In genomic region chr5:138243794-138244193, GRCh38 we compare ENCODE assay signal across 30 cellular contexts. TPM values are rescaled to one million over a fixed set of nuclear protein-coding genes. Genes with fewer than 3 reads are reported as not detected.
DNase-seq lines count a peak whose midpoint lies in the region; TF ChIP-seq lines count a peak whose summit lies in the region.
"Had no signal": no experiment of that assay in that cellular context is flagged by ENCODE, and none has a peak within 500 bp of the region (broad histone marks: within the 10 kb centered on the region; RNA-seq: fewer than 3 reads in every experiment).

No MANE protein-coding gene starts in this region.

- H3K9me3 Mint-ChIP-seq in MCF 10A (ENCODE audit: unreplicated experiment) = no peaks in the 10 kb centered on the region
- H3K9me3 Mint-ChIP-seq in nephron = no peaks in the 10 kb centered on the region
- no peaks in the 10 kb centered on the region for H3K9me3 Mint-ChIP-seq in osteocyte (ENCODE audit: unreplicated experiment)
- H3K9me3 Mint-ChIP-seq: activated CD4-positive, alpha-beta memory T cell treated with anti-CD3 and anti-CD28 coated beads for 36 hours; activated naive CD4-positive, alpha-beta T cell treated with anti-CD3 and anti-CD28 coated beads, Interleukin-2, amount 50 U/mL, for 72 hours; activated T-helper 17 cell treated with anti-CD3 and anti-CD28 coated beads, Interleukin-2, amount 50 U/mL, for 72 hours; CD4-positive, alpha-beta T cell; stimulated activated naive CD8-positive, alpha-beta T cell treated with anti-CD3 and anti-CD28 coated beads, Interleukin-15, amount 100 ng/mL, for 72 hours had no signal

- H3K27ac ChIP-seq in mammary epithelial cell (ENCODE audit: insufficient read depth, low read depth, low read length) (no peak overlapping the region), smooth muscle cell (ENCODE audit: low read depth) (no peak overlapping the region)
- H3K27ac ChIP-seq: 22Rv1, coronary artery, foreskin keratinocyte, prostate gland, thyroid gland had no signal

- H3K4me3 ChIP-seq in mammary epithelial cell (replicated peaks in 1 of 3; ENCODE audit: insufficient read depth in 1 of 3, low read depth in 2 of 3, low read length in 3 of 3) (no peak overlapping the region), smooth muscle cell (no peak overlapping the region)
- H3K4me3 ChIP-seq: coronary artery, MG63, mucosa of descending colon, prostate gland, thyroid gland had no signal

- H3K4me1 Mint-ChIP-seq in MCF 10A (ENCODE audit: insufficient read depth, unreplicated experiment) = no peaks in the 10 kb centered on the region
- H3K4me1 Mint-ChIP-seq in nephron = peaks cover 30% of the 10 kb centered on the region
- no peaks in the 10 kb centered on the region for H3K4me1 Mint-ChIP-seq in osteocyte (ENCODE audit: unreplicated experiment)

- H4K20me1 ChIP-seq in mammary epithelial cell (ENCODE audit: insufficient read depth, low read length) (no peaks in the 10 kb centered on the region), smooth muscle cell (ENCODE audit: low read depth) (no peaks in the 10 kb centered on the region)

- no peak overlapping the region for H3K4me2 ChIP-seq in mammary epithelial cell (ENCODE audit: insufficient read depth, low read depth, low read length)
- no peak overlapping the region for H3K4me2 ChIP-seq in smooth muscle cell

- 0% methylated on average over 1 of the region's 2 CpGs for WGBS in mammary epithelial cell (ENCODE audit: low coverage, missing lambda C conversion rate)
- 36% methylated on average over 2 of the region's 2 CpGs for WGBS in smooth muscle cell (ENCODE audit: low lambda C conversion rate)

- CTCF ChIA-PET in mammary epithelial cell (lab: Charles Lee; ENCODE audit: low non-redundant PET) = no interaction called here
- CTCF ChIA-PET in MCF 10A (lab: Yijun Ruan, JAX) = interaction anchor here (1.0 to 2.7 kb wide), 3 partner anchors 12 to 21 kb away, joined by 3 to 13 read pairs (median 4); no protein-coding TSS in a partner anchor

- intact Hi-C loops in mammary epithelial cell (cut with micrococcal nuclease) = no loop called here
- intact Hi-C loops in MCF 10A (cut with micrococcal nuclease) = no loop called here

- in situ Hi-C loops in mammary epithelial cell (cut with MboI; ENCODE audit: low sequenced_read_pairs in 2 of 2) = no loop called here

- TF ChIP-seq CTCF in mammary epithelial cell (conservative IDR thresholded peaks at IDR 0.05 in 1 of 2, IDR thresholded peaks at IDR 0.05 in 1 of 2; ENCODE audit: extremely low read depth in 1 of 2, insufficient read depth in 1 of 2, low read depth in 1 of 2, low read length in 2 of 2) = no peak
- no peak for TF ChIP-seq CTCF in MCF 10A (IDR thresholded peaks at IDR 0.05; ENCODE audit: unreplicated experiment)
- TF ChIP-seq CTCF in nephron (IDR thresholded peaks at IDR 0.05; ENCODE audit: unreplicated experiment in 3 of 3) = no peak
- no peak for TF ChIP-seq CTCF in smooth muscle cell (IDR thresholded peaks at IDR 0.05; ENCODE audit: borderline replicate concordance, insufficient read depth, poor library complexity, severe bottlenecking)
- no peak for TF ChIP-seq CTCF in osteocyte (IDR thresholded peaks at IDR 0.05)

- DNase-seq in mammary epithelial cell (peak; percentile 31), MCF 10A (ENCODE audit: unreplicated experiment) (no peak), epidermal melanocyte (ENCODE audit: insufficient read length, low spot score) (peak; percentile 86), smooth muscle cell (lab: John Stamatoyannopoulos, UW; ENCODE audit: unreplicated experiment) (no peak), NCI-H1694 (lab: John Stamatoyannopoulos, UW) (no peak), osteocyte (ENCODE audit: extremely low spot score, unreplicated experiment) (no peak)
- no peak for DNase-seq in activated T-cell treated with anti-CD3 and anti-CD28 coated beads, Interleukin-2, amount 50 U/mL, for 1 hour
- DNase-seq: activated CD4-positive, alpha-beta memory T cell treated with anti-CD3 and anti-CD28 coated beads for 36 hours; activated CD8-positive, alpha-beta memory T cell treated with anti-CD3 and anti-CD28 coated beads, Interleukin-2, amount 50 U/mL, for 4 hours; CD4-positive, alpha-beta T cell; EL; foreskin keratinocyte; MG63; mucosa of descending colon; NCI-H774; nephron progenitor cell; RPMI8226; stimulated activated CD8-positive, alpha-beta memory T cell treated with anti-CD3 and anti-CD28 coated beads, Interleukin-4, amount 100 ng/mL, for 48 hours; stimulated activated naive CD8-positive, alpha-beta T cell treated with anti-CD3 and anti-CD28 coated beads, Interleukin-15, amount 100 ng/mL, for 72 hours; T-helper 1 cell; thyroid gland had no signal

- H3K27me3 Mint-ChIP-seq in MCF 10A (ENCODE audit: insufficient read depth, unreplicated experiment) (peaks cover 61% of the 10 kb centered on the region), nephron (ENCODE audit: low read depth) (peaks cover 59% of the 10 kb centered on the region), osteocyte (ENCODE audit: unreplicated experiment) (peaks cover 56% of the 10 kb centered on the region)

- no peaks in the 10 kb centered on the region for H3K9me3 ChIP-seq in mammary epithelial cell (replicated peaks; ENCODE audit: insufficient read depth, low read length)
- no peaks in the 10 kb centered on the region for H3K9me3 ChIP-seq in smooth muscle cell (replicated peaks; ENCODE audit: low read depth)
- H3K9me3 ChIP-seq: MG63, mucosa of descending colon, prostate gland, thyroid gland had no signal

- H3K27me3 ChIP-seq in mammary epithelial cell (ENCODE audit: insufficient read depth, low read length) (peaks cover 14% of the 10 kb centered on the region), smooth muscle cell (ENCODE audit: low read depth) (no peaks in the 10 kb centered on the region)
- H3K27me3 ChIP-seq: thyroid gland had no signal

- no peak overlapping the region for H2AFZ ChIP-seq in mammary epithelial cell (ENCODE audit: low read depth, low read length)
- H2AFZ ChIP-seq in smooth muscle cell (ENCODE audit: low read depth) = peak overlapping the region; percentile 22

- no peaks in the 10 kb centered on the region for H3K79me2 ChIP-seq in mammary epithelial cell (ENCODE audit: insufficient read depth, low read length)
- no peaks in the 10 kb centered on the region for H3K79me2 ChIP-seq in smooth muscle cell (ENCODE audit: low read depth)

- no peak overlapping the region for H3K27ac Mint-ChIP-seq in MCF 10A (ENCODE audit: low read depth, unreplicated experiment)
- peak overlapping the region in 2 of 3 experiments; percentile 47 to 88 for H3K27ac Mint-ChIP-seq in nephron
- no peak overlapping the region for H3K27ac Mint-ChIP-seq in osteocyte (ENCODE audit: unreplicated experiment)
- H3K27ac Mint-ChIP-seq: activated CD4-positive, alpha-beta memory T cell treated with anti-CD3 and anti-CD28 coated beads for 36 hours; activated naive CD4-positive, alpha-beta T cell treated with anti-CD3 and anti-CD28 coated beads, Interleukin-2, amount 50 U/mL, for 72 hours; activated T-helper 17 cell treated with anti-CD3 and anti-CD28 coated beads, Interleukin-2, amount 50 U/mL, for 72 hours; CD4-positive, alpha-beta T cell; IgD-negative memory B cell; nephron progenitor cell; stimulated activated naive CD8-positive, alpha-beta T cell treated with anti-CD3 and anti-CD28 coated beads, Interleukin-15, amount 100 ng/mL, for 72 hours had no signal

- POLR2A ChIA-PET in MCF 10A (lab: Yijun Ruan, JAX) = interaction anchor here (1.2 kb wide), 1 partner anchor 87 kb away, joined by 3 read pairs; the partner anchor contains the start of gene CDC25C

- H3K4me1 ChIP-seq in mammary epithelial cell (ENCODE audit: insufficient read depth, low read length) (no peaks in the 10 kb centered on the region), smooth muscle cell (ENCODE audit: low read depth) (peaks cover 22% of the 10 kb centered on the region)
- H3K4me1 ChIP-seq: foreskin keratinocyte, prostate gland had no signal

- H3K4me3 Mint-ChIP-seq in MCF 10A (ENCODE audit: unreplicated experiment) (no peak overlapping the region), nephron (peak overlapping the region in 1 of 3 experiments; percentile 62), osteocyte (ENCODE audit: unreplicated experiment) (no peak overlapping the region)
- H3K4me3 Mint-ChIP-seq: activated CD4-positive, alpha-beta memory T cell treated with anti-CD3 and anti-CD28 coated beads for 36 hours; activated T-helper 17 cell treated with anti-CD3 and anti-CD28 coated beads, Interleukin-2, amount 50 U/mL, for 72 hours; CD4-positive, alpha-beta T cell; IgD-negative memory B cell; nephron progenitor cell; stimulated activated naive CD8-positive, alpha-beta T cell treated with anti-CD3 and anti-CD28 coated beads, Interleukin-15, amount 100 ng/mL, for 72 hours had no signal

- no TSS peak for BruUV-seq in mammary epithelial cell (replicated peaks; lab: Mats Ljungman, UMichigan)
- no TSS peak for BruUV-seq in MCF 10A (replicated peaks; lab: Mats Ljungman, UMichigan)

- H3K9ac ChIP-seq in mammary epithelial cell (ENCODE audit: insufficient read depth, low read length) (no peak overlapping the region), smooth muscle cell (ENCODE audit: low read depth) (no peak overlapping the region)

- H3K36me3 Mint-ChIP-seq in MCF 10A (ENCODE audit: insufficient read depth, unreplicated experiment) (no peaks in the 10 kb centered on the region), nephron (ENCODE audit: low read depth) (no peaks in the 10 kb centered on the region), osteocyte (ENCODE audit: unreplicated experiment) (no peaks in the 10 kb centered on the region)
- H3K36me3 Mint-ChIP-seq: activated CD4-positive, alpha-beta memory T cell treated with anti-CD3 and anti-CD28 coated beads for 36 hours; activated naive CD4-positive, alpha-beta T cell treated with anti-CD3 and anti-CD28 coated beads, Interleukin-2, amount 50 U/mL, for 72 hours; IgD-negative memory B cell had no signal

- no peaks in the 10 kb centered on the region for H3K36me3 ChIP-seq in mammary epithelial cell (ENCODE audit: insufficient read depth, low read length)
- H3K36me3 ChIP-seq in smooth muscle cell (ENCODE audit: low read depth) = no peaks in the 10 kb centered on the region
- H3K36me3 ChIP-seq: MG63, prostate gland, thyroid gland had no signal

- no peaks in the 10 kb centered on the region for H3F3A ChIP-seq in smooth muscle cell (ENCODE audit: low read depth)

- dilution Hi-C loops in mammary epithelial cell (cut with HindIII; ENCODE audit: low sequenced_read_pairs) = no loop called here

RNA-seq across cellular contexts. Expression of gene GFRA3, which starts 30.6 kb away (rescaled TPM):
- total RNA-seq in mammary epithelial cell (not detected), MCF 10A (2022) (not detected in 2 replicates), smooth muscle cell (0.36 TPM in 1 of 2 replicates, not detected in the other), osteocyte (0.18 TPM in 1 of 2 replicates, not detected in the other)
- polyA plus RNA-seq in mammary epithelial cell (not detected), smooth muscle cell (0.09 and 2.7 TPM in 2 replicates)
- polyA minus RNA-seq in mammary epithelial cell = not detected
- total RNA-seq: activated T-helper 17 cell treated with anti-CD3 and anti-CD28 coated beads, Interleukin-2, amount 50 U/mL, for 72 hours; CD4-positive, alpha-beta T cell; esophagus mucosa; foreskin keratinocyte; H4; thyroid gland had no signal
- polyA plus RNA-seq: foreskin keratinocyte, IgD-negative memory B cell had no signal

RNA-seq across cellular contexts. Expression of gene CDC23, which starts 30.7 kb away (rescaled TPM):
- total RNA-seq in mammary epithelial cell = 10 to 100 TPM; 30.7 to 31.2 TPM
- 20.5 TPM for polyA plus RNA-seq in mammary epithelial cell
- polyA minus RNA-seq in mammary epithelial cell = 36.2 TPM
- total RNA-seq in MCF 10A (2022) = 49.7 and 67.1 TPM in 2 replicates
- total RNA-seq in smooth muscle cell = 37.2 and 61.0 TPM in 2 replicates
- polyA plus RNA-seq in smooth muscle cell = 39.5 and 43.5 TPM in 2 replicates
- 36.7 and 37.6 TPM in 2 replicates for total RNA-seq in osteocyte

Comparison
In these comparisons a context has a peak if more than half of its experiments do, and no peak if none do; other contexts are left out.
1. DNase-seq: peak in mammary epithelial cell (single experiment) and epidermal melanocyte (single experiment); none in MCF 10A (single experiment), smooth muscle cell (single experiment), activated T-cell treated with anti-CD3 and anti-CD28 coated beads, Interleukin-2, amount 50 U/mL, for 1 hour (single experiment), NCI-H1694 (single experiment) and osteocyte (single experiment).
2. H3K27ac Mint-ChIP-seq: peak in nephron (2 of 3); none in MCF 10A (single experiment) and osteocyte (single experiment).